1 cellular context compared by ENCODE assay signal in genomic region chr14:23602181-23603095, GRCh38.
TF ChIP-seq lines count a peak whose summit lies in the region.

No MANE protein-coding gene starts in this region.

TF ChIP-seq in HepG2, 621 proteins besides CTCF, POLR2A, EP300 and RAD21 (continued from another document and continues in another):
- TF ChIP-seq ZNF142 (CRISPR knock-in tag; IDR thresholded peaks at IDR 0.05) (no peak), JARID2 (CRISPR knock-in tag; IDR thresholded peaks at IDR 0.05; ENCODE audit: insufficient replicate concordance) (peak; percentile 54), ZNF576 (CRISPR knock-in tag; IDR thresholded peaks at IDR 0.05) (no peak), TMF1 (CRISPR knock-in tag; IDR thresholded peaks at IDR 0.05; ENCODE audit: low read depth) (no peak), MYC (CRISPR knock-in tag; IDR thresholded peaks at IDR 0.05; ENCODE audit: borderline replicate concordance) (peak; percentile 66; the same call in 1 of the 2 replicates), ZSCAN25 (CRISPR knock-in tag; IDR thresholded peaks at IDR 0.05) (no peak; the same call in 1 of the 2 replicates), POLR2AphosphoS2 (IDR thresholded peaks at IDR 0.05; ENCODE audit: low read depth, low read length) (no peak), MEF2D (CRISPR knock-in tag; IDR thresholded peaks at IDR 0.05) (peak; percentile 100), NR2C2 (CRISPR knock-in tag; IDR thresholded peaks at IDR 0.05; ENCODE audit: borderline replicate concordance) (peak; percentile 75), STAG1 (CRISPR knock-in tag; IDR thresholded peaks at IDR 0.05) (no peak), SPEN (CRISPR knock-in tag; IDR thresholded peaks at IDR 0.05; ENCODE audit: low read depth) (peak; percentile 64; the same call in 1 of the 2 replicates), NR3C1 (CRISPR knock-in tag; IDR thresholded peaks at IDR 0.05) (no peak), ATF7 (IDR thresholded peaks at IDR 0.05) (peak; percentile 57; the same call in 1 of the 2 replicates), ATF7 (CRISPR knock-in tag; IDR thresholded peaks at IDR 0.05) (peak; percentile 92), ZBTB21 (CRISPR knock-in tag; IDR thresholded peaks at IDR 0.05) (no peak), ZNF746 (CRISPR knock-in tag; IDR thresholded peaks at IDR 0.05) (peak; percentile 47; the same call in 1 of the 2 replicates), ZNF781 (CRISPR knock-in tag; IDR thresholded peaks at IDR 0.05; ENCODE audit: borderline replicate concordance, not compliant biosample characterization) (no peak), SNAI1 (CRISPR knock-in tag; IDR thresholded peaks at IDR 0.05; ENCODE audit: borderline replicate concordance) (no peak), ZNF784 (CRISPR knock-in tag; IDR thresholded peaks at IDR 0.05; ENCODE audit: borderline replicate concordance) (peak; percentile 79; the same call in 1 of the 2 replicates), ZBTB4 (CRISPR knock-in tag; IDR thresholded peaks at IDR 0.05; ENCODE audit: borderline replicate concordance) (0 out of 2 replicates have a peak, but pooled peaks have one; percentile 66), KMT2B (CRISPR knock-in tag; IDR thresholded peaks at IDR 0.05) (peak; percentile 62; the same call in 1 of the 2 replicates), ZSCAN22 (CRISPR knock-in tag; IDR thresholded peaks at IDR 0.05) (no peak), ZNF720 (CRISPR knock-in tag; IDR thresholded peaks at IDR 0.05) (no peak), ZNF687 (CRISPR knock-in tag; IDR thresholded peaks at IDR 0.05) (peak; percentile 72), AKAP8 (CRISPR knock-in tag; IDR thresholded peaks at IDR 0.05) (no peak; the same call in 1 of the 2 replicates), ZNF432 (CRISPR knock-in tag; IDR thresholded peaks at IDR 0.05; ENCODE audit: borderline replicate concordance) (no peak), ZNF800 (CRISPR knock-in tag; IDR thresholded peaks at IDR 0.05) (peak; percentile 62; the same call in 1 of the 2 replicates), ZNF672 (CRISPR knock-in tag; IDR thresholded peaks at IDR 0.05) (no peak), TEAD2 (CRISPR knock-in tag; IDR thresholded peaks at IDR 0.05) (no peak), CENPT (CRISPR knock-in tag; IDR thresholded peaks at IDR 0.05; ENCODE audit: low read depth) (no peak), ZNF44 (CRISPR knock-in tag; IDR thresholded peaks at IDR 0.05) (peak; percentile 72), ZNF234 (CRISPR knock-in tag; conservative IDR thresholded peaks at IDR 0.05) (no peak), MATR3 (CRISPR knock-in tag; IDR thresholded peaks at IDR 0.05) (no peak), HMG20B (CRISPR knock-in tag; conservative IDR thresholded peaks at IDR 0.05) (peak; percentile 80; the same call in 1 of the 2 replicates), EHMT2 (IDR thresholded peaks at IDR 0.05; ENCODE audit: borderline replicate concordance, low read depth, low read length) (peak; percentile 71; the same call in 1 of the 2 replicates), ZNF441 (CRISPR knock-in tag; IDR thresholded peaks at IDR 0.05; ENCODE audit: borderline replicate concordance) (peak; percentile 19; the same call in 1 of the 2 replicates), ZBTB37 (CRISPR knock-in tag; IDR thresholded peaks at IDR 0.05) (no peak; the same call in 1 of the 2 replicates), ZBTB43 (CRISPR knock-in tag; conservative IDR thresholded peaks at IDR 0.05) (peak; percentile 89), ZNF143 (CRISPR knock-in tag; IDR thresholded peaks at IDR 0.05) (peak; percentile 67)
